In genomic region chr2:39494784-39495251, GRCh38 we compare ENCODE assay signal across 1 cellular context.
A peak's percentile ranks its signal among the peaks of the same experiment; 100 is the strongest.
TF ChIP-seq lines count a peak whose summit lies in the region.

No MANE protein-coding gene starts in this region.

TF ChIP-seq in HEK293, 187 proteins besides CTCF, POLR2A, EP300 and RAD21 (continued from another document):
- TF ChIP-seq ZNF398 (tag by site-specific recombination; IDR thresholded peaks at IDR 0.05) = peak; percentile 94
- peak; percentile 85 for TF ChIP-seq GLIS1 (tag by site-specific recombination; IDR thresholded peaks at IDR 0.05)
- peak; percentile 67 for TF ChIP-seq ZBTB48 (tag by site-specific recombination; IDR thresholded peaks at IDR 0.05)
- TF ChIP-seq ZNF555 (tag by site-specific recombination; conservative IDR thresholded peaks at IDR 0.05) = no peak
- TF ChIP-seq ZNF529 (tag by site-specific recombination; IDR thresholded peaks at IDR 0.05; ENCODE audit: insufficient replicate concordance) = no peak
- TF ChIP-seq ZIC2 (tag by site-specific recombination; IDR thresholded peaks at IDR 0.05) = peak; percentile 87
- TF ChIP-seq REST (tag by site-specific recombination; IDR thresholded peaks at IDR 0.05) = no peak
- peak; percentile 75 for TF ChIP-seq OSR2 (tag by site-specific recombination; IDR thresholded peaks at IDR 0.05)
- peak; percentile 81 for TF ChIP-seq ZBTB21 (tag by site-specific recombination; IDR thresholded peaks at IDR 0.05)
- no peak for TF ChIP-seq PRDM6 (tag by site-specific recombination; IDR thresholded peaks at IDR 0.05)
- no peak for TF ChIP-seq ZNF433 (tag by site-specific recombination; IDR thresholded peaks at IDR 0.05; ENCODE audit: low read depth)
- TF ChIP-seq ZNF146 (tag by site-specific recombination; IDR thresholded peaks at IDR 0.05) = no peak
- TF ChIP-seq ZNF112 (tag by site-specific recombination; IDR thresholded peaks at IDR 0.05) = no peak
- TF ChIP-seq ZNF449 (tag by site-specific recombination; IDR thresholded peaks at IDR 0.05) = no peak
- 0 out of 2 replicates have a peak, but pooled peaks have one; percentile 27 for TF ChIP-seq INSM2 (tag by site-specific recombination; IDR thresholded peaks at IDR 0.05)
- TF ChIP-seq ZNF585B (tag by site-specific recombination; IDR thresholded peaks at IDR 0.05) = no peak
- no peak for TF ChIP-seq REPIN1 (tag by site-specific recombination; IDR thresholded peaks at IDR 0.05; ENCODE audit: low read depth)
- TF ChIP-seq ZNF629 (tag by site-specific recombination; IDR thresholded peaks at IDR 0.05) = peak; percentile 93
- TF ChIP-seq ZNF623 (tag by site-specific recombination; IDR thresholded peaks at IDR 0.05) = no peak
- TF ChIP-seq SP7 (tag by site-specific recombination; IDR thresholded peaks at IDR 0.05) = peak; percentile 61
- TF ChIP-seq ZNF16 (tag by site-specific recombination; IDR thresholded peaks at IDR 0.05; ENCODE audit: low read depth) = no peak
- 0 out of 2 replicates have a peak, but pooled peaks have one; percentile 12 for TF ChIP-seq ZNF600 (tag by site-specific recombination; IDR thresholded peaks at IDR 0.05)
- no peak for TF ChIP-seq ZNF707 (tag by site-specific recombination; IDR thresholded peaks at IDR 0.05)
- no peak for TF ChIP-seq ZNF10 (tag by site-specific recombination; IDR thresholded peaks at IDR 0.05)
- TF ChIP-seq ZNF140 (tag by site-specific recombination; IDR thresholded peaks at IDR 0.05) = no peak
- peak; percentile 91 for TF ChIP-seq ATF2 (tag by site-specific recombination; IDR thresholded peaks at IDR 0.05; ENCODE audit: low read depth)
- TF ChIP-seq EGR2 (tag by site-specific recombination; IDR thresholded peaks at IDR 0.05; ENCODE audit: low read depth) = no peak
- TF ChIP-seq ZNF148 (tag by site-specific recombination; IDR thresholded peaks at IDR 0.05; ENCODE audit: borderline replicate concordance) = no peak
- no peak for TF ChIP-seq ZNF580 (tag by site-specific recombination; IDR thresholded peaks at IDR 0.05)
- peak; percentile 97 for TF ChIP-seq SCRT2 (tag by site-specific recombination; IDR thresholded peaks at IDR 0.05)
TF ChIP-seq in HEK293: peak in this region for 23.
